Comparison of ENCODE assay signal across 8 cellular contexts in genomic region chr2:219441451-219442205, GRCh38. TPM values are rescaled to one million over a fixed set of nuclear protein-coding genes. Genes with fewer than 3 reads are reported as not detected.
A peak's percentile ranks its signal among the peaks of the same experiment; 100 is the strongest.
DNase-seq lines count a peak whose midpoint lies in the region; ATAC-seq and TF ChIP-seq lines count a peak whose summit lies in the region.

No MANE protein-coding gene starts in this region.

- H2AK5ac ChIP-seq in trophoblast cell (ENCODE audit: low read length): peak overlapping the region; percentile 71

- H3K79me1 ChIP-seq in trophoblast cell (ENCODE audit: low read length): peaks cover 5% of the 10 kb centered on the region

- peaks cover 2% of the 10 kb centered on the region for H3K27me3 ChIP-seq in trophoblast cell (ENCODE audit: insufficient read depth, low read length)

- H3K36me3 ChIP-seq in trophoblast cell (ENCODE audit: control insufficient read depth in 1 of 2, insufficient read depth in 2 of 2, low read length in 2 of 2): no peaks in the 10 kb centered on the region

- no peak overlapping the region for H3K27ac ChIP-seq in trophoblast cell (ENCODE audit: low read depth, low read length)

- WGBS in trophoblast cell (ENCODE audit: extremely low coverage, insufficient coverage, insufficient read length): no CpG with 5 or more reads among the region's 68 CpGs

- peak overlapping the region; percentile 65 for H3K4me3 Mint-ChIP-seq in activated naive CD4-positive, alpha-beta T cell treated with anti-CD3 and anti-CD28 coated beads for 36 hours
- H3K4me3 Mint-ChIP-seq in glutamatergic neuron (ENCODE audit: unreplicated experiment): peak overlapping the region; percentile 83

- H3K23ac ChIP-seq in trophoblast cell (ENCODE audit: low read length): no peak overlapping the region

- no peaks in the 10 kb centered on the region for H3K9me3 ChIP-seq in trophoblast cell (ENCODE audit: insufficient read depth, low read depth, low read length)

- H4K12ac ChIP-seq in trophoblast cell (ENCODE audit: low read depth, low read length): peak overlapping the region; percentile 73

- H4K91ac ChIP-seq in trophoblast cell (ENCODE audit: low read depth, low read length): peak overlapping the region; percentile 90

- no peaks in the 10 kb centered on the region for H3K9me3 Mint-ChIP-seq in activated naive CD4-positive, alpha-beta T cell treated with anti-CD3 and anti-CD28 coated beads for 36 hours
- peaks cover 9% of the 10 kb centered on the region for H3K9me3 Mint-ChIP-seq in glutamatergic neuron (ENCODE audit: unreplicated experiment)

- peak overlapping the region; percentile 69 for H3K4me3 ChIP-seq in trophoblast cell (ENCODE audit: low read depth, low read length)

- H3K14ac ChIP-seq in trophoblast cell (ENCODE audit: low read length): peak overlapping the region; percentile 76

- H4K8ac ChIP-seq in trophoblast cell (ENCODE audit: low read depth, low read length): peak overlapping the region; percentile 92

- no peak for ATAC-seq in HG03139 (IDR thresholded peaks at IDR 0.05; ENCODE audit: unreplicated experiment)

- peak overlapping the region; percentile 97 for H3K18ac ChIP-seq in trophoblast cell (ENCODE audit: low read length)

- TF ChIP-seq CTCF in GM13976 (IDR thresholded peaks at IDR 0.05; ENCODE audit: borderline replicate concordance, control extremely low read depth, extremely low read depth, insufficient read depth, missing control alignments) (no peak), glutamatergic neuron (IDR thresholded peaks at IDR 0.05; ENCODE audit: partially characterized antibody, unreplicated experiment) (no peak)

- H3K4me2 ChIP-seq in trophoblast cell (ENCODE audit: low read length): peak overlapping the region; percentile 74

- in situ Hi-C loops in GM13976 (cut with MboI; ENCODE audit: low sequenced_read_pairs, unreplicated experiment): no loop called here

- H2BK5ac ChIP-seq in trophoblast cell (ENCODE audit: low read depth, low read length, poor library complexity): no peak overlapping the region

- peak overlapping the region; percentile 99 for H2AFZ ChIP-seq in trophoblast cell (ENCODE audit: insufficient read depth, low read length, poor library complexity)

- peak overlapping the region; percentile 80 for H2BK120ac ChIP-seq in trophoblast cell (ENCODE audit: insufficient read depth, low read length, poor library complexity)

- DNase-seq in GM13976 (ENCODE audit: low spot score) (peak; percentile 73), NOMO-1 treated with dmso at 0.1 percent for 144 hours (lab: John Stamatoyannopoulos, UW; ENCODE audit: unreplicated experiment) (peak; percentile 13), glutamatergic neuron (peak; percentile 65), trophoblast cell (peak; percentile 44 to 51), NCI-H128 (lab: John Stamatoyannopoulos, UW; ENCODE audit: unreplicated experiment) (no peak), T1000 (lab: John Stamatoyannopoulos, UW) (no peak)
- peak; percentile 65 for DNase-seq in activated naive CD4-positive, alpha-beta T cell treated with anti-CD3 and anti-CD28 coated beads for 36 hours

- H2BK12ac ChIP-seq in trophoblast cell (ENCODE audit: low read length): peak overlapping the region; percentile 75

- H3K79me2 ChIP-seq in trophoblast cell (ENCODE audit: control insufficient read depth, insufficient read depth, low read length, poor library complexity): peaks cover 2% of the 10 kb centered on the region

- peaks cover 5 to 6% of the 10 kb centered on the region in 2 experiments for H3K4me1 ChIP-seq in trophoblast cell (ENCODE audit: control insufficient read depth in 1 of 2, insufficient read depth in 2 of 2, low read length in 2 of 2)

- peak overlapping the region; percentile 70 for H3K4ac ChIP-seq in trophoblast cell (ENCODE audit: low read depth, low read length)

- H3K9ac ChIP-seq in trophoblast cell (ENCODE audit: low read length): no peak overlapping the region

- H3K27ac Mint-ChIP-seq in activated naive CD4-positive, alpha-beta T cell treated with anti-CD3 and anti-CD28 coated beads for 36 hours: no peak overlapping the region
- no peak overlapping the region for H3K27ac Mint-ChIP-seq in glutamatergic neuron (ENCODE audit: unreplicated experiment)

- CTCF ChIA-PET in activated naive CD4-positive, alpha-beta T cell treated with anti-CD3 and anti-CD28 coated beads for 36 hours (lab: Charles Lee): interaction anchor here (0.9 to 1.4 kb wide), 5 partner anchors 38 to 101 kb away, joined by 3 to 8 read pairs (median 4); partner anchors contain the start of gene CHPF

- intact Hi-C loops in activated naive CD4-positive, alpha-beta T cell treated with anti-CD3 and anti-CD28 coated beads for 36 hours (cut with micrococcal nuclease): loop anchor here (2.0 kb wide), 2 partner anchors 53 to 57 kb away; partner anchors contain the start of gene GMPPA

- H3K4me1 Mint-ChIP-seq in activated naive CD4-positive, alpha-beta T cell treated with anti-CD3 and anti-CD28 coated beads for 36 hours (ENCODE audit: low read depth): peaks cover 12% of the 10 kb centered on the region
- H3K4me1 Mint-ChIP-seq in glutamatergic neuron (ENCODE audit: low read depth, unreplicated experiment): peaks cover 8% of the 10 kb centered on the region

- no peaks in the 10 kb centered on the region for H3K36me3 Mint-ChIP-seq in activated naive CD4-positive, alpha-beta T cell treated with anti-CD3 and anti-CD28 coated beads for 36 hours (ENCODE audit: low read depth)
- H3K36me3 Mint-ChIP-seq in glutamatergic neuron (ENCODE audit: unreplicated experiment): no peaks in the 10 kb centered on the region

- H3K27me3 Mint-ChIP-seq in activated naive CD4-positive, alpha-beta T cell treated with anti-CD3 and anti-CD28 coated beads for 36 hours (ENCODE audit: low read depth): peaks cover 6% of the 10 kb centered on the region
- H3K27me3 Mint-ChIP-seq in glutamatergic neuron (ENCODE audit: unreplicated experiment): peaks cover 14% of the 10 kb centered on the region

RNA-seq across cellular contexts. Expression of gene SPEG, which starts 7.0 kb away (rescaled TPM):
- total RNA-seq in activated naive CD4-positive, alpha-beta T cell treated with anti-CD3 and anti-CD28 coated beads for 36 hours: 1 to 10 TPM; 1.3 to 1.4 TPM
- total RNA-seq in glutamatergic neuron (ENCODE audit: unreplicated experiment): 92.9 TPM
- polyA plus RNA-seq in trophoblast cell (2013): 28.0 and 28.6 TPM in 2 replicates

RNA-seq across cellular contexts. Expression of gene DES, which starts 23.5 kb away (rescaled TPM):
- not detected for total RNA-seq in activated naive CD4-positive, alpha-beta T cell treated with anti-CD3 and anti-CD28 coated beads for 36 hours
- 1.3 TPM for total RNA-seq in glutamatergic neuron (ENCODE audit: unreplicated experiment)
- 0.05 and 0.06 TPM in 2 replicates for polyA plus RNA-seq in trophoblast cell (2013)

RNA-seq across cellular contexts. Expression of gene DNPEP, which starts 53.9 kb away (rescaled TPM):
- 10 to 100 TPM; 67.1 to 74.2 TPM for total RNA-seq in activated naive CD4-positive, alpha-beta T cell treated with anti-CD3 and anti-CD28 coated beads for 36 hours
- total RNA-seq in glutamatergic neuron (ENCODE audit: unreplicated experiment): 19.8 TPM
- 48.6 and 49.0 TPM in 2 replicates for polyA plus RNA-seq in trophoblast cell (2013)

RNA-seq across cellular contexts. Expression of gene GMPPA, which starts 57.1 kb away (rescaled TPM):
- total RNA-seq in activated naive CD4-positive, alpha-beta T cell treated with anti-CD3 and anti-CD28 coated beads for 36 hours: 10 to 100 TPM; 25.2 to 28.4 TPM
- total RNA-seq in glutamatergic neuron (ENCODE audit: unreplicated experiment): 23.2 TPM
- polyA plus RNA-seq in trophoblast cell (2013): 55.1 and 55.5 TPM in 2 replicates

Comparison
In these comparisons a context has a peak if more than half of its experiments do, and no peak if none do; other contexts are left out.
1. DNase-seq: peak in GM13976 (single experiment), NOMO-1 treated with dmso at 0.1 percent for 144 hours (single experiment), activated naive CD4-positive, alpha-beta T cell treated with anti-CD3 and anti-CD28 coated beads for 36 hours (single experiment), glutamatergic neuron (single experiment) and trophoblast cell (2 of 2); none in NCI-H128 (single experiment) and T1000 (single experiment).
2. RNA of gene SPEG, which starts 7.0 kb away (total RNA-seq): 92.9 TPM in glutamatergic neuron (single experiment); 1.3 to 1.4 TPM in activated naive CD4-positive, alpha-beta T cell treated with anti-CD3 and anti-CD28 coated beads for 36 hours; every median in the first group is over 10 times any median in the second.